ENCODE assay signal across 18 cellular contexts in the genomic region with DNA sequence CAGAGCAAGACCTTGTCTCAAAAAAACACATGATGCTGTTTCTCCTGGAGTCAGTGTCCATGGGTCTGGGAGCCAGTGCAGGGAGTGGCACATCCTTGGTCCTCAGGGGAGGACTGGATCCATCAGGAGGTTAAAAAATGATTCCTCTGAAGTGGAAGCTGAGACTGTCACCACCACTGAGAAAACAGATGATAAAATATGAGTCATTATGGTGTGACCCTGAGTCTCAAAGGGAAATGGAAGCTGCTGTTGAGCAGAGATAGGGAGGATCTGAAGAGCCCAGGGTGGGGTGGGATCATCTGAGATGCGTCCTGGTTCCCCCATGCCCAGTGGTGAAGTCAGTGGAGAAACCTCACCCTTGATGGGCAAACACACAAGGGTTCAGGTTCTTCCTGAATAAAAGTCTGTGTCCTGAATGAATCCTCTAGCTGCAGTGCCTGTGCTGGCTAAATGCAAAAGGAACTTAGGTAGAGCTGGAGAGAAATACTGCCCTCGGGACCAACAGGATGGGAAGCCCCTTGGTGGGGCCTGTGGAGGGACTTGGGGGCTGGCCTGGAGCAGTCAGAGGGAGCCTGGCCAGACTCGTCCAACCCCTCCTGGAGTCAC.
DNase-seq lines count a peak whose midpoint lies in the region; ATAC-seq and TF ChIP-seq lines count a peak whose summit lies in the region.
"Had no signal": no experiment of that assay in that cellular context is flagged by ENCODE, and none has a peak within 500 bp of the region (broad histone marks: within the 10 kb centered on the region; RNA-seq: fewer than 3 reads in every experiment).

No MANE protein-coding gene starts in this region.

- H3K36me3 Mint-ChIP-seq in activated naive CD4-positive, alpha-beta T cell treated with anti-CD3 and anti-CD28 coated beads, Interleukin-2, amount 50 U/mL, for 72 hours, result no peaks in the 10 kb centered on the region
- H3K36me3 Mint-ChIP-seq in stimulated activated memory B cell treated with anti-CD40 and anti-IgM and Interleukin-4, amounts not matched to agents 10 μg/mL and 1 μg/mL and 100 μg/mL, for 72 hours, result no peaks in the 10 kb centered on the region

- ATAC-seq in activated naive CD4-positive, alpha-beta T cell treated with anti-CD3 and anti-CD28 coated beads, Interleukin-2, amount 50 U/mL, for 72 hours, result peak; percentile 24 to 29
- peak; percentile 50 for ATAC-seq in stimulated activated memory B cell treated with anti-CD40 and anti-IgM and Interleukin-4, amounts not matched to agents 10 μg/mL and 1 μg/mL and 100 μg/mL, for 72 hours

- peaks cover 28% of the 10 kb centered on the region for H3K27me3 Mint-ChIP-seq in stimulated activated memory B cell treated with anti-CD40 and anti-IgM and Interleukin-4, amounts not matched to agents 10 μg/mL and 1 μg/mL and 100 μg/mL, for 72 hours

- no peak overlapping the region for H3K4me3 Mint-ChIP-seq in stimulated activated memory B cell treated with anti-CD40 and anti-IgM and Interleukin-4, amounts not matched to agents 10 μg/mL and 1 μg/mL and 100 μg/mL, for 72 hours
- H3K4me3 Mint-ChIP-seq: activated CD4-positive, alpha-beta memory T cell treated with anti-CD3 and anti-CD28 coated beads, Interleukin-2, amount 10 ng/mL, durations not matched to agents 7 days and 5 days had no signal

- DNase-seq in activated naive CD4-positive, alpha-beta T cell treated with anti-CD3 and anti-CD28 coated beads, Interleukin-2, amount 50 U/mL, for 72 hours (ENCODE audit: low spot score in 2 of 2), result no peak
- no peak for DNase-seq in activated naive CD4-positive, alpha-beta T cell treated with Interleukin-2 at 50 U/mL for 16 hours
- DNase-seq in OCI-M1 (lab: John Stamatoyannopoulos, UW) (peak; percentile 84), epithelial cell of esophagus (ENCODE audit: low read depth) (peak; percentile 37), ecto neural progenitor cell (ENCODE audit: low spot score) (no peak)
- no peak for DNase-seq in stimulated activated CD4-positive, alpha-beta T cell treated with anti-CD3 and anti-CD28 coated beads, Interleukin-4, amount 100 ng/mL, for 4 hours
- DNase-seq in activated T-cell treated with anti-CD3 and anti-CD28 coated beads, Interleukin-2, amount 50 U/mL, for 48 hours, result no peak
- DNase-seq: activated CD4-positive, alpha-beta memory T cell treated with anti-CD3 and anti-CD28 coated beads, Interleukin-2, amount 10 ng/mL, durations not matched to agents 7 days and 5 days; activated effector memory CD4-positive, alpha-beta T cell treated with anti-CD3 and anti-CD28 coated beads, Interleukin-2, amount 50 U/mL, for 16 hours; DND-41; hypothalamus; lower lobe of right lung; MG63; NCI-H226; occipital lobe had no signal

- H3K27ac Mint-ChIP-seq in activated naive CD4-positive, alpha-beta T cell treated with anti-CD3 and anti-CD28 coated beads, Interleukin-2, amount 50 U/mL, for 72 hours, result no peak overlapping the region
- H3K27ac Mint-ChIP-seq in stimulated activated memory B cell treated with anti-CD40 and anti-IgM and Interleukin-4, amounts not matched to agents 10 μg/mL and 1 μg/mL and 100 μg/mL, for 72 hours, result no peak overlapping the region
- H3K27ac Mint-ChIP-seq: activated CD4-positive, alpha-beta memory T cell treated with anti-CD3 and anti-CD28 coated beads, Interleukin-2, amount 10 ng/mL, durations not matched to agents 7 days and 5 days had no signal

- no peaks in the 10 kb centered on the region for H3K4me1 Mint-ChIP-seq in stimulated activated memory B cell treated with anti-CD40 and anti-IgM and Interleukin-4, amounts not matched to agents 10 μg/mL and 1 μg/mL and 100 μg/mL, for 72 hours
- H3K4me1 Mint-ChIP-seq: activated CD4-positive, alpha-beta memory T cell treated with anti-CD3 and anti-CD28 coated beads, Interleukin-2, amount 10 ng/mL, durations not matched to agents 7 days and 5 days had no signal

- no peak for TF ChIP-seq CTCF in epithelial cell of esophagus (IDR thresholded peaks at IDR 0.05; ENCODE audit: insufficient read depth, low read depth, low read length, missing control alignments)

- H3K9me3 Mint-ChIP-seq in activated naive CD4-positive, alpha-beta T cell treated with anti-CD3 and anti-CD28 coated beads, Interleukin-2, amount 50 U/mL, for 72 hours, result no peaks in the 10 kb centered on the region
- H3K9me3 Mint-ChIP-seq in stimulated activated memory B cell treated with anti-CD40 and anti-IgM and Interleukin-4, amounts not matched to agents 10 μg/mL and 1 μg/mL and 100 μg/mL, for 72 hours, result no peaks in the 10 kb centered on the region
- H3K9me3 Mint-ChIP-seq: activated CD4-positive, alpha-beta memory T cell treated with anti-CD3 and anti-CD28 coated beads, Interleukin-2, amount 10 ng/mL, durations not matched to agents 7 days and 5 days had no signal

- H3K4me3 ChIP-seq in epithelial cell of esophagus (ENCODE audit: low read length), result no peak overlapping the region
- H3K4me3 ChIP-seq: breast epithelium, lower lobe of right lung, MG63, tibial nerve had no signal

Comparison
In these comparisons a context has a peak if more than half of its experiments do, and no peak if none do; other contexts are left out.
1. DNase-seq: peak in OCI-M1 (single experiment) and epithelial cell of esophagus (single experiment); none in activated naive CD4-positive, alpha-beta T cell treated with anti-CD3 and anti-CD28 coated beads, Interleukin-2, amount 50 U/mL, for 72 hours (0 of 2), activated naive CD4-positive, alpha-beta T cell treated with Interleukin-2 at 50 U/mL for 16 hours (single experiment), ecto neural progenitor cell (single experiment), stimulated activated CD4-positive, alpha-beta T cell treated with anti-CD3 and anti-CD28 coated beads, Interleukin-4, amount 100 ng/mL, for 4 hours (0 of 2) and activated T-cell treated with anti-CD3 and anti-CD28 coated beads, Interleukin-2, amount 50 U/mL, for 48 hours (0 of 2).